ENCODE assay signal across 13 cellular contexts in genomic region chr3:42489116-42489936, GRCh38. TPM values are rescaled to one million over a fixed set of nuclear protein-coding genes. Genes with fewer than 3 reads are reported as not detected.
DNase-seq lines count a peak whose midpoint lies in the region; ATAC-seq and TF ChIP-seq lines count a peak whose summit lies in the region.
"Had no signal": no experiment of that assay in that cellular context is flagged by ENCODE, and none has a peak within 500 bp of the region (broad histone marks: within the 10 kb centered on the region; RNA-seq: fewer than 3 reads in every experiment).

No MANE protein-coding gene starts in this region.

- peaks cover 8% of the 10 kb centered on the region; the same call in 1 of the 2 replicates for H3F3A ChIP-seq in MM.1S (ENCODE audit: insufficient read depth, low read length)

- DNase-seq in MM.1S (no peak), osteocyte (ENCODE audit: extremely low spot score, unreplicated experiment) (peak; percentile 73)
- DNase-seq in activated effector memory CD4-positive, alpha-beta T cell treated with Interleukin-2 at 50 U/mL for 16 hours = no peak
- DNase-seq: activated CD8-positive, alpha-beta memory T cell treated with anti-CD3 and anti-CD28 coated beads, Interleukin-2, amount 50 U/mL, for 4 hours; effector memory CD8-positive, alpha-beta T cell; left cardiac atrium; NCI-H345 had no signal

- peaks cover 5% of the 10 kb centered on the region for H3K27me3 Mint-ChIP-seq in dendritic cell treated with granulocyte-macrophage colony-stimulating factor and Interleukin-4, amounts not matched to agents 40 ng/mL and 50 ng/mL, for 4 days
- H3K27me3 Mint-ChIP-seq in osteocyte (ENCODE audit: unreplicated experiment) = peaks cover 10% of the 10 kb centered on the region

- peaks cover 0 to 3% (median 0%) of the 10 kb centered on the region in 11 experiments; a peak in 3 of 22 replicates for H3K9me3 ChIP-seq in BLaER1 treated with 17β-estradiol and CSF1 and Interleukin-3, amounts not matched to agents 10 nM and 100 nM (replicated peaks in 1 of 11)
- no peaks in the 10 kb centered on the region for H3K9me3 ChIP-seq in MM.1S (replicated peaks; ENCODE audit: insufficient read depth, low read length)
- H3K9me3 ChIP-seq: pancreas had no signal

- peak overlapping the region; percentile 47 to 83 (median 63) for H3K4me2 ChIP-seq in BLaER1 treated with 17β-estradiol and CSF1 and Interleukin-3, amounts not matched to agents 10 nM and 100 nM
- peak overlapping the region; percentile 58 for H3K4me2 ChIP-seq in MM.1S (ENCODE audit: low read depth, low read length)

- no peaks in the 10 kb centered on the region for H3K27me3 ChIP-seq in BLaER1 treated with 17β-estradiol and CSF1 and Interleukin-3, amounts not matched to agents 10 nM and 100 nM
- H3K27me3 ChIP-seq in MM.1S (replicated peaks; ENCODE audit: insufficient read depth, low read length) = no peaks in the 10 kb centered on the region
- H3K27me3 ChIP-seq: pancreas had no signal

- H2AFZ ChIP-seq in MM.1S (ENCODE audit: low read length) = peak overlapping the region; percentile 46

- H3K4me3 ChIP-seq in BLaER1 treated with 17β-estradiol and CSF1 and Interleukin-3, amounts not matched to agents 10 nM and 100 nM = no peak overlapping the region
- H3K4me3 ChIP-seq in MM.1S (ENCODE audit: low read length) = no peak overlapping the region
- H3K4me3 ChIP-seq: pancreas had no signal

- no peak overlapping the region for H3K4me3 Mint-ChIP-seq in dendritic cell treated with granulocyte-macrophage colony-stimulating factor and Interleukin-4, amounts not matched to agents 40 ng/mL and 50 ng/mL, for 4 days
- no peak overlapping the region for H3K4me3 Mint-ChIP-seq in osteocyte (ENCODE audit: unreplicated experiment)
- H3K4me3 Mint-ChIP-seq: effector memory CD8-positive, alpha-beta T cell had no signal

- H3K27ac ChIP-seq in BLaER1 treated with 17β-estradiol and CSF1 and Interleukin-3, amounts not matched to agents 10 nM and 100 nM = peak overlapping the region in 9 of 11 experiments; percentile 6 to 63 (median 56); a peak in 18 of 22 replicates
- peak overlapping the region; percentile 89 for H3K27ac ChIP-seq in MM.1S (ENCODE audit: low read length)

- H3K4me1 Mint-ChIP-seq in dendritic cell treated with granulocyte-macrophage colony-stimulating factor and Interleukin-4, amounts not matched to agents 40 ng/mL and 50 ng/mL, for 4 days (ENCODE audit: low read depth) = peaks cover 61% of the 10 kb centered on the region
- peaks cover 21% of the 10 kb centered on the region for H3K4me1 Mint-ChIP-seq in osteocyte (ENCODE audit: unreplicated experiment)

- H3K79me2 ChIP-seq in MM.1S (ENCODE audit: low read length) = no peaks in the 10 kb centered on the region

- no peaks in the 10 kb centered on the region for H4K20me1 ChIP-seq in BLaER1 treated with 17β-estradiol and CSF1 and Interleukin-3, amounts not matched to agents 10 nM and 100 nM
- H4K20me1 ChIP-seq in MM.1S (ENCODE audit: insufficient read depth, low read length) = no peaks in the 10 kb centered on the region

- intact Hi-C loops in dendritic cell treated with granulocyte-macrophage colony-stimulating factor and Interleukin-4, amounts not matched to agents 40 ng/mL and 50 ng/mL, for 4 days (cut with micrococcal nuclease) = no loop called here

- TF ChIP-seq CTCF in MM.1S (IDR thresholded peaks at IDR 0.05; ENCODE audit: low read length) (no peak), osteocyte (IDR thresholded peaks at IDR 0.05) (no peak)

- peak overlapping the region in 5 of 11 experiments; percentile 4 to 51 (median 21); a peak in 3 of 22 replicates for H3K9ac ChIP-seq in BLaER1 treated with 17β-estradiol and CSF1 and Interleukin-3, amounts not matched to agents 10 nM and 100 nM
- H3K9ac ChIP-seq in MM.1S (ENCODE audit: low read length) = peak overlapping the region; percentile 31; the same call in 1 of the 2 replicates

- ATAC-seq in HG03159 (IDR thresholded peaks at IDR 0.05; ENCODE audit: unreplicated experiment) (no peak), GM21381 (IDR thresholded peaks at IDR 0.05; ENCODE audit: unreplicated experiment) (no peak), GM19328 (IDR thresholded peaks at IDR 0.05; ENCODE audit: unreplicated experiment) (no peak)
- ATAC-seq: effector memory CD8-positive, alpha-beta T cell had no signal

- no peaks in the 10 kb centered on the region for H3K9me2 ChIP-seq in MM.1S (replicated peaks; ENCODE audit: insufficient read depth, low read length)

- no peaks in the 10 kb centered on the region for H3K36me3 ChIP-seq in BLaER1 treated with 17β-estradiol and CSF1 and Interleukin-3, amounts not matched to agents 10 nM and 100 nM
- no peaks in the 10 kb centered on the region for H3K36me3 ChIP-seq in MM.1S (replicated peaks; ENCODE audit: insufficient read depth, low read length)
- H3K36me3 ChIP-seq: pancreas had no signal

- peak overlapping the region; percentile 66 for H3K27ac Mint-ChIP-seq in dendritic cell treated with granulocyte-macrophage colony-stimulating factor and Interleukin-4, amounts not matched to agents 40 ng/mL and 50 ng/mL, for 4 days
- peak overlapping the region; percentile 93 for H3K27ac Mint-ChIP-seq in osteocyte (ENCODE audit: unreplicated experiment)
- H3K27ac Mint-ChIP-seq: effector memory CD8-positive, alpha-beta T cell had no signal

- H3K36me3 Mint-ChIP-seq in dendritic cell treated with granulocyte-macrophage colony-stimulating factor and Interleukin-4, amounts not matched to agents 40 ng/mL and 50 ng/mL, for 4 days (ENCODE audit: low read depth) = no peaks in the 10 kb centered on the region
- no peaks in the 10 kb centered on the region for H3K36me3 Mint-ChIP-seq in osteocyte (ENCODE audit: unreplicated experiment)

- peaks cover 56 to 74% (median 64%) of the 10 kb centered on the region in 10 experiments for H3K4me1 ChIP-seq in BLaER1 treated with 17β-estradiol and CSF1 and Interleukin-3, amounts not matched to agents 10 nM and 100 nM
- peaks cover 54% of the 10 kb centered on the region for H3K4me1 ChIP-seq in MM.1S (ENCODE audit: low read length)

- no peaks in the 10 kb centered on the region for H3K9me3 Mint-ChIP-seq in dendritic cell treated with granulocyte-macrophage colony-stimulating factor and Interleukin-4, amounts not matched to agents 40 ng/mL and 50 ng/mL, for 4 days
- H3K9me3 Mint-ChIP-seq in osteocyte (ENCODE audit: unreplicated experiment) = no peaks in the 10 kb centered on the region
- H3K9me3 Mint-ChIP-seq: effector memory CD8-positive, alpha-beta T cell had no signal

RNA-seq across cellular contexts. Expression of gene VIPR1, which starts 13.1 kb away (rescaled TPM):
- 8.9 and 9.2 TPM in 2 replicates for total RNA-seq in osteocyte
